Comparison of ENCODE assay signal across 7 cellular contexts in genomic region chr2:112432390-112432734, GRCh38. TPM values are rescaled to one million over a fixed set of nuclear protein-coding genes. Genes with fewer than 3 reads are reported as not detected.
DNase-seq lines count a peak whose midpoint lies in the region; ATAC-seq and TF ChIP-seq lines count a peak whose summit lies in the region.
"Not testable (repeated sequence)": the region's sequence is repeated elsewhere in the genome, so short reads cannot be mapped to it uniquely, and the experiment has no call there.

No MANE protein-coding gene starts in this region.

- H3K9me3 ChIP-seq in GM23248 (ENCODE audit: low read depth); effector memory CD4-positive, alpha-beta T cell (ENCODE audit: control insufficient read depth, low read length); iPS DF 6.9 (ENCODE audit: control insufficient read depth, insufficient read depth, low read length): not testable (repeated sequence)

- H3K4me1 ChIP-seq in GM23248 (ENCODE audit: insufficient read depth); effector memory CD4-positive, alpha-beta T cell (ENCODE audit: control insufficient read depth, insufficient read depth, low read length, poor library complexity, severe bottlenecking); iPS DF 6.9 (ENCODE audit: control insufficient read depth, insufficient read depth, low read length): not testable (repeated sequence)

- not testable (repeated sequence) for H4K20me1 ChIP-seq in GM23248 (ENCODE audit: insufficient read depth)

- H3K27ac ChIP-seq in GM23248 = peak overlapping the region; percentile 67
- H3K27ac ChIP-seq in effector memory CD4-positive, alpha-beta T cell (ENCODE audit: insufficient read depth, low read length, poor library complexity, severe bottlenecking); iPS DF 6.9 (ENCODE audit: low read length): not testable (repeated sequence)

- H3K27ac Mint-ChIP-seq in T-helper 2 cell treated with Interferon-gamma antibody and Interleukin-4, amounts not matched to agents 5 μg/mL and 100 μg/mL, for 36 hours = peak overlapping the region; percentile 67
- peak overlapping the region; percentile 87 for H3K27ac Mint-ChIP-seq in activated naive CD8-positive, alpha-beta T cell treated with anti-CD3 and anti-CD28 coated beads for 36 hours
- peak overlapping the region; percentile 42 to 70 for H3K27ac Mint-ChIP-seq in natural killer cell

- peak overlapping the region; percentile 79 for H2AFZ ChIP-seq in GM23248

- not testable (repeated sequence) for H3F3A ChIP-seq in GM23248 (ENCODE audit: insufficient read depth)

- not testable (repeated sequence) for H3K36me3 ChIP-seq in GM23248 (ENCODE audit: low read depth); effector memory CD4-positive, alpha-beta T cell (ENCODE audit: control insufficient read depth, insufficient read depth, low read length); iPS DF 6.9 (ENCODE audit: control insufficient read depth, insufficient read depth, low read length)

- peak overlapping the region; percentile 80 for H3K9ac ChIP-seq in GM23248

- 1% methylated on average over 18 to 20 of the region's 22 CpGs for WGBS in GM23248 (ENCODE audit: low coverage in 1 of 2, low lambda C conversion rate in 2 of 2, missing lambda C conversion rate in 2 of 2), 2 experiments
- no CpG with 5 or more reads among the region's 22 CpGs for WGBS in iPS DF 6.9 (ENCODE audit: insufficient coverage, insufficient read length)

- not testable (repeated sequence) for ATAC-seq in natural killer cell

- H3K4me3 Mint-ChIP-seq in T-helper 2 cell treated with Interferon-gamma antibody and Interleukin-4, amounts not matched to agents 5 μg/mL and 100 μg/mL, for 36 hours = peak overlapping the region; percentile 85
- peak overlapping the region; percentile 88 for H3K4me3 Mint-ChIP-seq in activated naive CD8-positive, alpha-beta T cell treated with anti-CD3 and anti-CD28 coated beads for 36 hours
- H3K4me3 Mint-ChIP-seq in natural killer cell = peak overlapping the region; percentile 78

- DNase-seq in GM23248; T-helper 2 cell treated with Interferon-gamma antibody and Interleukin-4, amounts not matched to agents 5 μg/mL and 100 μg/mL, for 36 hours (ENCODE audit: low spot score); activated naive CD8-positive, alpha-beta T cell treated with anti-CD3 and anti-CD28 coated beads for 36 hours; effector memory CD4-positive, alpha-beta T cell; iPS DF 6.9 (ENCODE audit: low read depth, low spot score); natural killer cell: not testable (repeated sequence)
- DNase-seq in stimulated activated CD8-positive, alpha-beta memory T cell treated with anti-CD3 and anti-CD28 coated beads, Interleukin-4, amount 100 ng/mL, for 48 hours = peak; percentile 28

- peak overlapping the region; percentile 76 for H3K4me3 ChIP-seq in GM23248
- peak overlapping the region; percentile 18 for H3K4me3 ChIP-seq in effector memory CD4-positive, alpha-beta T cell (ENCODE audit: insufficient read depth, low read depth, low read length, poor library complexity, severe bottlenecking)
- peak overlapping the region; percentile 47; the same call in 1 of the 2 replicates for H3K4me3 ChIP-seq in iPS DF 6.9 (ENCODE audit: low read length)

- peaks cover 38% of the 10 kb centered on the region for H3K79me2 ChIP-seq in GM23248 (ENCODE audit: insufficient read depth)

- H3K36me3 Mint-ChIP-seq in T-helper 2 cell treated with Interferon-gamma antibody and Interleukin-4, amounts not matched to agents 5 μg/mL and 100 μg/mL, for 36 hours (ENCODE audit: low read depth); activated naive CD8-positive, alpha-beta T cell treated with anti-CD3 and anti-CD28 coated beads for 36 hours; natural killer cell: not testable (repeated sequence)

- not testable (repeated sequence) for H3K4me1 Mint-ChIP-seq in T-helper 2 cell treated with Interferon-gamma antibody and Interleukin-4, amounts not matched to agents 5 μg/mL and 100 μg/mL, for 36 hours (ENCODE audit: low read depth); natural killer cell
- H3K4me1 Mint-ChIP-seq in activated naive CD8-positive, alpha-beta T cell treated with anti-CD3 and anti-CD28 coated beads for 36 hours = peaks cover 14% of the 10 kb centered on the region

- peak overlapping the region; percentile 69 for H3K4me2 ChIP-seq in GM23248 (ENCODE audit: unreplicated experiment)

- H3K9me2 ChIP-seq in GM23248 (ENCODE audit: insufficient read depth) = not testable (repeated sequence)

- not testable (repeated sequence) for H3K9me3 Mint-ChIP-seq in T-helper 2 cell treated with Interferon-gamma antibody and Interleukin-4, amounts not matched to agents 5 μg/mL and 100 μg/mL, for 36 hours; activated naive CD8-positive, alpha-beta T cell treated with anti-CD3 and anti-CD28 coated beads for 36 hours; natural killer cell

- in situ Hi-C loops in GM23248 (cut with MboI) = loop anchor here (25.0 kb wide), 1 partner anchor 545 kb away; the partner anchor contains the start of genes ANAPC1 and MERTK

- intact Hi-C loops in natural killer cell (cut with micrococcal nuclease) = loop anchor here (10.0 kb wide), 1 partner anchor 308 kb away; no protein-coding TSS in a partner anchor

- not testable (repeated sequence) for H3K27me3 ChIP-seq in GM23248 (replicated peaks; ENCODE audit: insufficient read depth); effector memory CD4-positive, alpha-beta T cell (replicated peaks; ENCODE audit: control insufficient read depth, insufficient read depth, low read length, poor library complexity, severe bottlenecking); iPS DF 6.9 (ENCODE audit: control insufficient read depth, insufficient read depth, low read length)

- not testable (repeated sequence) for TF ChIP-seq CTCF in natural killer cell (IDR thresholded peaks at IDR 0.05)

- not testable (repeated sequence) for H3K27me3 Mint-ChIP-seq in T-helper 2 cell treated with Interferon-gamma antibody and Interleukin-4, amounts not matched to agents 5 μg/mL and 100 μg/mL, for 36 hours (ENCODE audit: low read depth); activated naive CD8-positive, alpha-beta T cell treated with anti-CD3 and anti-CD28 coated beads for 36 hours; natural killer cell (ENCODE audit: low read depth in 2 of 2)

RNA-seq across cellular contexts. Expression of gene RGPD8, which starts 1.1 kb away (rescaled TPM):
- 11.6 and 16.8 TPM in 2 replicates for total RNA-seq in GM23248 (2014; rRNA removed; shearing (Covaris generic))
- polyA plus RNA-seq in GM23248 (2016; fragmentation: Nextera tagmentation; extraction: Ambion mirVana) = 2.1 and 2.3 TPM in 2 replicates
- 10 to 100 TPM; 14.3 to 14.9 TPM for total RNA-seq in activated naive CD8-positive, alpha-beta T cell treated with anti-CD3 and anti-CD28 coated beads for 36 hours
- total RNA-seq in natural killer cell = 10 to 100 TPM; 30.7 to 38.5 (median 34.1) TPM

RNA-seq across cellular contexts. Expression of gene TTL, which starts 49.6 kb away (rescaled TPM):
- total RNA-seq in GM23248 (2014; rRNA removed; shearing (Covaris generic)) = 68.4 and 69.7 TPM in 2 replicates
- polyA plus RNA-seq in GM23248 (2016; fragmentation: Nextera tagmentation; extraction: Ambion mirVana) = 11.1 and 11.5 TPM in 2 replicates
- total RNA-seq in activated naive CD8-positive, alpha-beta T cell treated with anti-CD3 and anti-CD28 coated beads for 36 hours = 10 to 100 TPM; 32.8 to 33.9 TPM
- total RNA-seq in natural killer cell = 10 to 100 TPM; 14.3 to 26.8 (median 26.4) TPM

Comparison
In these comparisons a context has a peak if more than half of its experiments do, and no peak if none do; other contexts are left out.
1. H3K4me3 ChIP-seq: peak in every context shown above with its lines; median percentile 76 in GM23248; 47 in iPS DF 6.9; 18 in effector memory CD4-positive, alpha-beta T cell.